In the genomic region with DNA sequence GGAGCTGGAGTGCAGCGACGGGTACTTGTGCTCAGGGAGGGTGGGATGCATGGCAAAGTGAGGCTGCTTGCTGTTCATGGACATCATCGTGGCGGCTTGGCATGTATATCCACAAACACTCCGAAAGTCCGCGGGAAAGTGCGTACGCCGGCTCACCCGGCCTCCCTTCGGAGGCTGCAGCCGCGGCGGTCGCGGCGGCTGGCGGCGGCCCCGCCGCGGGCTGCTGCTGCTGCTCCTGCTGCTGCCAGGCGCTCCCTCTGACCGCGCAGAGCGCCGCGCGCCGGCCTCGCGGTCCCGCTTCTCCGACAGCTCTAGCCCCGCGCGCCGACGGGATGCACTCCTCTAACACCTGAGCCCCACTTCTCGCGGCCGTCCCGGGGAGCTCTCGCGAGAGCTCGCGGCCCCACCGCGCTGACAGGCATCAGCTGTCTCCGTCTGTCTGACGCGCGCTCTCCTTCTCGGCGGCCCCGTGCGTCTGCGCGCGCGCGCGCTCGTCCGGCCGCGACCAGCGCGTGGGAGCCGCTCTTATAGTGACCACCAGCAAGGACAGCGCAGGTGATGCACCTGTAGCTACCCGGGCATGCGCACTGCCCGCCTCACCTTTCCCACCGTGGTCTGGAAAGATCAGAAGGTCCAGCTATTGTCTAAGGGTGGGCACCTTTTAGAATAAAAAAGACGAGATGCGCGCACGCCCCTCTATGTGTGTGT, we compare ENCODE assay signal across 8 cellular contexts. TPM values are rescaled to one million over a fixed set of nuclear protein-coding genes. Genes with fewer than 3 reads are reported as not detected.
DNase-seq lines count a peak whose midpoint lies in the region; ATAC-seq and TF ChIP-seq lines count a peak whose summit lies in the region.

Gene POU4F1 (minus strand): TSS at position 313 of the 708 bp plus-strand sequence. CDS start 226 bp downstream, at position 87.

- H3K4me3 Mint-ChIP-seq in effector memory CD8-positive, alpha-beta T cell: peak within 1 kb of the TSS; percentile 78 to 86
- peak within 1 kb of the TSS; percentile 82 to 86 (median 83) for H3K4me3 Mint-ChIP-seq in nephron

- peak; percentile 33 for DNase-seq in NCI-H2029 treated with DMSO at 0.1 percent for 48 hours (lab: John Stamatoyannopoulos, UW)
- DNase-seq in WERI-Rb-1: peak; percentile 88
- peak in 1 of 3 experiments; percentile 25 for DNase-seq in effector memory CD8-positive, alpha-beta T cell
- DNase-seq in tibial nerve (ENCODE audit: low spot score in 2 of 2): no peak
- no peak for DNase-seq in GF-D8 (lab: John Stamatoyannopoulos, UW)

- H3K27ac Mint-ChIP-seq in effector memory CD8-positive, alpha-beta T cell: peak within 1 kb of the TSS; percentile 38 to 42
- no peak within 1 kb of the TSS for H3K27ac Mint-ChIP-seq in nephron

- peaks cover 0 to 52% (median 23%) of the 10 kb centered on the region in 4 donors for H3K4me1 ChIP-seq in tibial nerve

- no peak for TF ChIP-seq EP300 in tibial nerve (IDR thresholded peaks at IDR 0.05)

- H3K36me3 Mint-ChIP-seq in effector memory CD8-positive, alpha-beta T cell (ENCODE audit: insufficient read depth): peaks cover 14% of the 10 kb centered on the region
- H3K36me3 Mint-ChIP-seq in nephron (ENCODE audit: low read depth): no peaks in the 10 kb centered on the region

- 4 to 5% methylated on average over 4 to 41 of the region's 80 CpGs for WGBS in tibial nerve, 2 donors

- TF ChIP-seq CTCF in WERI-Rb-1 (IDR thresholded peaks at IDR 0.05; ENCODE audit: low read depth, low read length) (no peak), nephron (IDR thresholded peaks at IDR 0.05; ENCODE audit: unreplicated experiment in 3 of 3) (no peak), tibial nerve (IDR thresholded peaks at IDR 0.05) (no peak)

- H3K36me3 ChIP-seq in WERI-Rb-1 (no peaks in the 10 kb centered on the region), tibial nerve (no peaks in the 10 kb centered on the region)

- H3K4me3 ChIP-seq in WERI-Rb-1 (ENCODE audit: low read depth, low read length) (peak within 1 kb of the TSS; percentile 73), tibial nerve (peak within 1 kb of the TSS in 3 of 4 donors; percentile 22 to 44 (median 33))

- peaks cover 90 to 97% of the 10 kb centered on the region in 2 donors for H3K27me3 Mint-ChIP-seq in effector memory CD8-positive, alpha-beta T cell
- peaks cover 98% of the 10 kb centered on the region for H3K27me3 Mint-ChIP-seq in nephron (ENCODE audit: low read depth)

- H3K27me3 ChIP-seq in WERI-Rb-1 (ENCODE audit: insufficient read depth, low read depth, severe bottlenecking) (no peaks in the 10 kb centered on the region), tibial nerve (peaks cover 29 to 95% of the 10 kb centered on the region in 2 donors)

- H3K9me3 ChIP-seq in WERI-Rb-1 (ENCODE audit: severe bottlenecking): no peaks in the 10 kb centered on the region
- no peaks in the 10 kb centered on the region for H3K9me3 ChIP-seq in tibial nerve

- ATAC-seq in GM18858 (IDR thresholded peaks at IDR 0.05; ENCODE audit: unreplicated experiment) (peak; percentile 74), HG02943 (IDR thresholded peaks at IDR 0.05; ENCODE audit: low read depth, unreplicated experiment) (peak; percentile 73)
- peak; percentile 67 for ATAC-seq in effector memory CD8-positive, alpha-beta T cell (replicated peaks)

- no peak for TF ChIP-seq POLR2A in tibial nerve (IDR thresholded peaks at IDR 0.05)

- no peak within 1 kb of the TSS for H3K27ac ChIP-seq in WERI-Rb-1
- H3K27ac ChIP-seq in tibial nerve: no peak within 1 kb of the TSS

- H3K4me1 Mint-ChIP-seq in effector memory CD8-positive, alpha-beta T cell (ENCODE audit: low read depth in 2 of 2): peaks cover 33 to 37% of the 10 kb centered on the region in 2 donors
- H3K4me1 Mint-ChIP-seq in nephron: peaks cover 23% of the 10 kb centered on the region

- peaks cover 0 to 2% of the 10 kb centered on the region in 2 donors for H3K9me3 Mint-ChIP-seq in effector memory CD8-positive, alpha-beta T cell
- no peaks in the 10 kb centered on the region for H3K9me3 Mint-ChIP-seq in nephron

RNA-seq across cellular contexts. Expression of gene POU4F1, which starts in this region (rescaled TPM):
- total RNA-seq in tibial nerve: not detected

Comparison
In these comparisons a context has a peak if more than half of its experiments do, and no peak if none do; other contexts are left out.
1. DNase-seq: peak in NCI-H2029 treated with DMSO at 0.1 percent for 48 hours (single experiment) and WERI-Rb-1 (single experiment); none in tibial nerve (0 of 2) and GF-D8 (single experiment).
2. H3K27ac Mint-ChIP-seq: peak in effector memory CD8-positive, alpha-beta T cell (2 of 2); none in nephron (0 of 3).
3. Peak in every context shown above with its lines, with median percentiles within 50 percentile points of each other: ATAC-seq.